ENCODE assay signal across 11 cellular contexts in genomic region chrX:63101879-63102620, GRCh38.
"Had no signal": no experiment of that assay in that cellular context is flagged by ENCODE, and none has a peak within 500 bp of the region (broad histone marks: within the 10 kb centered on the region; RNA-seq: fewer than 3 reads in every experiment).

No MANE protein-coding gene starts in this region.

- DNase-seq: GM23248, GOT3, H7, HFFc6, IMR-90, Kasumi-1, KG1 had no signal

- H3K4me3 ChIP-seq: GM23248, HAP-1, K562 had no signal

- H3K4me1 ChIP-seq: HAP-1 had no signal

- H2AFZ ChIP-seq: GM23248 had no signal

- H3K27ac ChIP-seq: GM23248, HL-60 had no signal

- H3K9ac ChIP-seq: GM23248 had no signal

- H3K36me3 ChIP-seq: HAP-1 had no signal

- ATAC-seq: HCT116, K562 had no signal

- H3K9me3 ChIP-seq: HAP-1 had no signal
